In genomic region chr1:175804556-175804955, GRCh38 we compare ENCODE assay signal across 26 cellular contexts.
DNase-seq lines count a peak whose midpoint lies in the region; ATAC-seq, FAIRE-seq and TF ChIP-seq lines count a peak whose summit lies in the region.
"Had no signal": no experiment of that assay in that cellular context is flagged by ENCODE, and none has a peak within 500 bp of the region (broad histone marks: within the 10 kb centered on the region; RNA-seq: fewer than 3 reads in every experiment).

No MANE protein-coding gene starts in this region.

- TF ChIP-seq CTCF in HFF-Myc (IDR thresholded peaks at IDR 0.05; ENCODE audit: low read depth, low read length, missing control alignments), result no peak

- intact Hi-C loops in posterior vena cava (cut with DNase I), result no loop called here

- peak; percentile 77 for FAIRE-seq in endometrium (lab: Jason Lieb, UNC)
- FAIRE-seq: G401.6, GM19239, HTR-8/SVneo had no signal

- DNase-seq in EL (peak; percentile 12), HFF-Myc (ENCODE audit: extremely low read depth, low read depth) (peak; percentile 10), superior temporal gyrus (ENCODE audit: extremely low spot score) (peak; percentile 14), posterior vena cava (ENCODE audit: low spot score) (no peak)
- DNase-seq: Caco-2; CD4-positive, alpha-beta memory T cell; DMS 273 treated with DMSO at 0.1 percent for 48 hours; DND-41; H9; KG1; NCI-H1105; NCI-H146; NCI-H2029; NCI-H2227 treated with DMSO at 0.1 percent for 48 hours; NCI-H510A; NCI-H774; SHP77; T-cell had no signal

- no peak for ATAC-seq in GM21717 (IDR thresholded peaks at IDR 0.05; ENCODE audit: unreplicated experiment)
- no peak for ATAC-seq in HG03469 (IDR thresholded peaks at IDR 0.05; ENCODE audit: unreplicated experiment)
- ATAC-seq: T-cell had no signal

- no peak overlapping the region for H3K4me3 ChIP-seq in HFF-Myc (replicated peaks; ENCODE audit: low read depth, low read length)
- H3K4me3 ChIP-seq: BLaER1, SK-N-MC had no signal
